ENCODE assay signal across 20 cellular contexts in genomic region chr12:93200291-93200917, GRCh38.
DNase-seq lines count a peak whose midpoint lies in the region; ATAC-seq, FAIRE-seq and TF ChIP-seq lines count a peak whose summit lies in the region.
"Had no signal": no experiment of that assay in that cellular context is flagged by ENCODE, and none has a peak within 500 bp of the region (broad histone marks: within the 10 kb centered on the region; RNA-seq: fewer than 3 reads in every experiment).

No MANE protein-coding gene starts in this region.

- peak overlapping the region; percentile 67 for H3K4me2 ChIP-seq in MM.1S (ENCODE audit: low read depth, low read length)
- no peak overlapping the region for H3K4me2 ChIP-seq in GM23338

- H3K27ac Mint-ChIP-seq in GM23338 = no peak overlapping the region
- H3K27ac Mint-ChIP-seq: activated B cell treated with CpG ODN at 0.5 μM for 24 hours; activated CD8-positive, alpha-beta memory T cell treated with anti-CD3 and anti-CD28 coated beads, Interleukin-2, amount 10 ng/mL, durations not matched to agents 7 days and 5 days; natural killer cell; T-cell had no signal

- H3K79me2 ChIP-seq in MM.1S (ENCODE audit: low read length) (no peaks in the 10 kb centered on the region), GM23338 (replicated peaks; ENCODE audit: insufficient read depth) (no peaks in the 10 kb centered on the region)

- H3K4me3 Mint-ChIP-seq in GM23338 = no peak overlapping the region
- H3K4me3 Mint-ChIP-seq: activated B cell treated with CpG ODN at 0.5 μM for 24 hours; activated CD8-positive, alpha-beta memory T cell treated with anti-CD3 and anti-CD28 coated beads, Interleukin-2, amount 10 ng/mL, durations not matched to agents 7 days and 5 days; natural killer cell; T-cell had no signal

- H3K36me3 ChIP-seq in MM.1S (replicated peaks; ENCODE audit: insufficient read depth, low read length) (no peaks in the 10 kb centered on the region), lung (ENCODE audit: control insufficient read depth in 2 of 2, insufficient read depth in 2 of 2, low read length in 2 of 2) (no peaks in the 10 kb centered on the region), GM23338 (ENCODE audit: insufficient read depth) (no peaks in the 10 kb centered on the region)
- H3K36me3 ChIP-seq: lower lobe of right lung, thyroid gland had no signal

- no peak overlapping the region for H3K9ac ChIP-seq in MM.1S (ENCODE audit: low read length)

- H2AFZ ChIP-seq in MM.1S (ENCODE audit: low read length) = peak overlapping the region; percentile 22
- H2AFZ ChIP-seq in GM23338 = no peak overlapping the region

- H3K4me1 ChIP-seq in MM.1S (ENCODE audit: low read length) = peaks cover 20% of the 10 kb centered on the region
- H3K4me1 ChIP-seq in lung (ENCODE audit: control insufficient read depth in 2 of 2, insufficient read depth in 2 of 2, low read length in 2 of 2) = peaks cover 0 to 7% of the 10 kb centered on the region in 2 donors
- H3K4me1 ChIP-seq in GM23338 (ENCODE audit: insufficient read depth) = no peaks in the 10 kb centered on the region
- H3K4me1 ChIP-seq: lower lobe of right lung had no signal

- H4K20me1 ChIP-seq in MM.1S (ENCODE audit: insufficient read depth, low read length) = no peaks in the 10 kb centered on the region
- H4K20me1 ChIP-seq in GM23338 (replicated peaks; ENCODE audit: insufficient read depth) = no peaks in the 10 kb centered on the region

- no peak for TF ChIP-seq CTCF in GM10248 (IDR thresholded peaks at IDR 0.05; ENCODE audit: control extremely low read depth, extremely low read depth, low read depth, missing control alignments)
- no peak for TF ChIP-seq CTCF in MM.1S (IDR thresholded peaks at IDR 0.05; ENCODE audit: low read length)
- TF ChIP-seq CTCF in lung (IDR thresholded peaks at IDR 0.05; ENCODE audit: control extremely low read depth, extremely low read depth) = no peak
- TF ChIP-seq CTCF in GM23338 (conservative IDR thresholded peaks at IDR 0.05; ENCODE audit: low read depth in 2 of 2) = no peak

- H3F3A ChIP-seq in MM.1S (ENCODE audit: insufficient read depth, low read length) (peaks cover 15% of the 10 kb centered on the region), GM23338 (replicated peaks; ENCODE audit: low read depth) (no peaks in the 10 kb centered on the region)

- H3K4me3 ChIP-seq in MM.1S (ENCODE audit: low read length) = peak overlapping the region; percentile 8; the same call in 1 of the 2 replicates
- peak overlapping the region; percentile 3 for H3K4me3 ChIP-seq in lung
- H3K4me3 ChIP-seq in GM23338 = no peak overlapping the region
- H3K4me3 ChIP-seq: lower lobe of right lung, thyroid gland had no signal

- CTCF ChIA-PET in GM10248 (lab: Yijun Ruan, JAX) = interaction anchor here (1.1 to 3.0 kb wide), 4 partner anchors 10 to 43 kb away, joined by 4 to 12 read pairs (median 6); no protein-coding TSS in a partner anchor

- peaks cover 3% of the 10 kb centered on the region; the same call in 2 of the 3 replicates for H3K4me1 Mint-ChIP-seq in GM23338
- H3K4me1 Mint-ChIP-seq: activated CD8-positive, alpha-beta memory T cell treated with anti-CD3 and anti-CD28 coated beads, Interleukin-2, amount 10 ng/mL, durations not matched to agents 7 days and 5 days; natural killer cell; T-cell had no signal

- H3K27ac ChIP-seq in MM.1S (ENCODE audit: low read length) (peak overlapping the region; percentile 64; the same call in 1 of the 2 replicates), lung (ENCODE audit: low read depth in 1 of 2, low read length in 1 of 2) (no peak overlapping the region), GM23338 (ENCODE audit: low read depth) (no peak overlapping the region)
- H3K27ac ChIP-seq: lower lobe of right lung had no signal

- ATAC-seq in GM21576 (IDR thresholded peaks at IDR 0.05; ENCODE audit: unreplicated experiment) = peak; percentile 53
- ATAC-seq in lung (ENCODE audit: insufficient read depth, low FRiP score) = no peak
- ATAC-seq in GM23338 = no peak
- ATAC-seq: activated CD8-positive, alpha-beta memory T cell treated with anti-CD3 and anti-CD28 coated beads, Interleukin-2, amount 10 ng/mL, durations not matched to agents 7 days and 5 days; HCT116; lower lobe of right lung; natural killer cell; T-cell had no signal

- no peak for FAIRE-seq in H54 (lab: Jason Lieb, UNC)

- peaks cover 3% of the 10 kb centered on the region; the same call in 1 of the 3 replicates for H3K9me3 Mint-ChIP-seq in GM23338
- H3K9me3 Mint-ChIP-seq: natural killer cell, T-cell had no signal

- DNase-seq in GM10248 (ENCODE audit: extremely low spot score) (peak; percentile 17), MM.1S (peak; percentile 85), lung (ENCODE audit: low spot score) (no peak), H54 (ENCODE audit: insufficient read length, low spot score) (no peak), GM23338 (ENCODE audit: low spot score) (no peak), GOT3 (lab: John Stamatoyannopoulos, UW) (no peak), SW 1271 (lab: John Stamatoyannopoulos, UW) (no peak)
- DNase-seq: activated B cell treated with CpG ODN at 0.5 μM for 24 hours; activated CD8-positive, alpha-beta memory T cell treated with anti-CD3 and anti-CD28 coated beads, Interleukin-2, amount 10 ng/mL, durations not matched to agents 7 days and 5 days; effector CD8-positive, alpha-beta T cell; lower lobe of right lung; natural killer cell; NCI-H82; RPMI8226; stimulated activated CD4-positive, alpha-beta T cell treated with anti-CD3 and anti-CD28 coated beads, Interleukin-2, amount 100 ng/mL, for 24 hours; stimulated activated CD8-positive, alpha-beta memory T cell treated with anti-CD3 and anti-CD28 coated beads, Interleukin-4, amount 100 ng/mL, for 48 hours; T-cell; thyroid gland had no signal

- TF ChIP-seq POLR2A in H54 (IDR thresholded peaks at IDR 0.05; ENCODE audit: low read depth, low read length) = no peak

- 86 to 93% methylated on average over 7 of the region's 7 CpGs for WGBS in lung, 2 donors

- POLR2A ChIA-PET in GM10248 (lab: Yijun Ruan, JAX) = no interaction called here

- H3K27me3 ChIP-seq in MM.1S (replicated peaks; ENCODE audit: insufficient read depth, low read length) = no peaks in the 10 kb centered on the region
- no peaks in the 10 kb centered on the region for H3K27me3 ChIP-seq in lung (ENCODE audit: control insufficient read depth, insufficient read depth)
- no peaks in the 10 kb centered on the region for H3K27me3 ChIP-seq in GM23338 (ENCODE audit: insufficient read depth)
- H3K27me3 ChIP-seq: thyroid gland had no signal

- H3K27me3 Mint-ChIP-seq in GM23338 (ENCODE audit: insufficient read depth, low read depth, poor library complexity) = no peaks in the 10 kb centered on the region
- H3K27me3 Mint-ChIP-seq: activated B cell treated with CpG ODN at 0.5 μM for 24 hours had no signal

- H3K9me2 ChIP-seq in MM.1S (replicated peaks; ENCODE audit: insufficient read depth, low read length) (no peaks in the 10 kb centered on the region), GM23338 (ENCODE audit: insufficient read depth) (0 out of 2 replicates have a peak, but pooled peaks cover 7% of the 10 kb centered on the region)

- H3K36me3 Mint-ChIP-seq in GM23338 (ENCODE audit: low read depth) = no peaks in the 10 kb centered on the region
- H3K36me3 Mint-ChIP-seq: activated CD8-positive, alpha-beta memory T cell treated with anti-CD3 and anti-CD28 coated beads, Interleukin-2, amount 10 ng/mL, durations not matched to agents 7 days and 5 days; natural killer cell; T-cell had no signal

- H3K9me3 ChIP-seq in MM.1S (replicated peaks; ENCODE audit: insufficient read depth, low read length) (no peaks in the 10 kb centered on the region), lung (ENCODE audit: control insufficient read depth in 2 of 2, insufficient read depth in 1 of 2, low read length in 1 of 2) (no peaks in the 10 kb centered on the region)
- H3K9me3 ChIP-seq: lower lobe of right lung, thyroid gland had no signal

TF ChIP-seq in GM23338, 12 proteins besides CTCF, POLR2A, EP300 and RAD21 (continues in another document):
- TF ChIP-seq ZNF331 (CRISPR knock-in tag; IDR thresholded peaks at IDR 0.05; ENCODE audit: low read depth) = no peak
- TF ChIP-seq REST (IDR thresholded peaks at IDR 0.05; ENCODE audit: unreplicated experiment) = no peak
- TF ChIP-seq ETS1 (IDR thresholded peaks at IDR 0.05) = no peak
- TF ChIP-seq CREB1 (CRISPR knock-in tag; IDR thresholded peaks at IDR 0.05; ENCODE audit: low read depth) = no peak
- TF ChIP-seq STAT1 (IDR thresholded peaks at IDR 0.05; ENCODE audit: unreplicated experiment) = no peak

Comparison
In these comparisons a context has a peak if more than half of its experiments do, and no peak if none do; other contexts are left out.
1. DNase-seq: peak in GM10248 (single experiment) and MM.1S (single experiment); none in lung (single experiment), H54 (single experiment), GM23338 (single experiment), GOT3 (single experiment) and SW 1271 (0 of 2).